In genomic region chr14:26191123-26191522, GRCh38 we compare ENCODE assay signal across 21 cellular contexts.
A peak's percentile ranks its signal among the peaks of the same experiment; 100 is the strongest.
DNase-seq lines count a peak whose midpoint lies in the region; ATAC-seq and TF ChIP-seq lines count a peak whose summit lies in the region.
"Had no signal": no experiment of that assay in that cellular context is flagged by ENCODE, and none has a peak within 500 bp of the region (broad histone marks: within the 10 kb centered on the region; RNA-seq: fewer than 3 reads in every experiment).

No MANE protein-coding gene starts in this region.

- CTCF ChIA-PET in HEK293T (lab: Yijun Ruan, JAX), result no interaction called here

- POLR2A ChIA-PET in HEK293T (lab: Yijun Ruan, JAX), result no interaction called here

- DNase-seq in HEK293T (ENCODE audit: extremely low spot score) (peak; percentile 13), astrocyte of the spinal cord (ENCODE audit: low read depth, low spot score) (peak; percentile 5), iris pigment epithelial cell (ENCODE audit: low read depth) (peak; percentile 19), kidney glomerular epithelial cell (lab: John Stamatoyannopoulos, UW) (no peak)
- no peak for DNase-seq in activated naive CD4-positive, alpha-beta T cell treated with anti-CD3 and anti-CD28 coated beads, Interleukin-2, amount 50 U/mL, for 16 hours
- DNase-seq: activated CD4-positive, CD25-positive, alpha-beta regulatory T cell treated with anti-CD3 and anti-CD28 coated beads, Interleukin-2, amount 50 U/mL, for 72 hours; activated CD8-positive, alpha-beta memory T cell treated with anti-CD3 and anti-CD28 coated beads for 24 hours; activated naive CD8-positive, alpha-beta T cell treated with anti-CD3 and anti-CD28 coated beads for 36 hours; effector CD4-positive, alpha-beta T cell; GF-D8; kidney; naive thymus-derived CD8-positive, alpha-beta T cell; NCI-H1436 treated with DMSO at 0.1 percent for 48 hours; NCI-H510A; SJCRH30; small intestine; stimulated activated CD8-positive, alpha-beta memory T cell treated with anti-CD3 and anti-CD28 coated beads, Interleukin-4, amount 100 ng/mL, for 48 hours had no signal

- H3K4me3 ChIP-seq in astrocyte of the spinal cord (ENCODE audit: low read depth, low read length), result no peak overlapping the region
- H3K4me3 ChIP-seq: breast epithelium, GM12878, SJCRH30 had no signal

- ATAC-seq in HG02870 (IDR thresholded peaks at IDR 0.05; ENCODE audit: unreplicated experiment), result no peak
- ATAC-seq: GM12878; naive thymus-derived CD8-positive, alpha-beta T cell had no signal

- TF ChIP-seq CTCF in C4-2B (conservative IDR thresholded peaks at IDR 0.05) (peak; percentile 19; the same call in 1 of the 2 replicates), astrocyte of the spinal cord (IDR thresholded peaks at IDR 0.05; ENCODE audit: low read depth, low read length) (peak; percentile 25)

- in situ Hi-C loops in astrocyte of the spinal cord (cut with HindIII; ENCODE audit: low sequenced_read_pairs), result no loop called here

- no peak overlapping the region for H3K27ac ChIP-seq in C4-2B
- H3K27ac ChIP-seq: breast epithelium, SJCRH30 had no signal

TF ChIP-seq in HEK293T, 16 proteins besides CTCF, POLR2A, EP300 and RAD21:
- TF ChIP-seq HDGF (IDR thresholded peaks at IDR 0.05; ENCODE audit: borderline replicate concordance), result no peak
- no peak for TF ChIP-seq FOXM1 (IDR thresholded peaks at IDR 0.05; ENCODE audit: borderline replicate concordance)
- no peak for TF ChIP-seq SP1 (IDR thresholded peaks at IDR 0.05)
- no peak for TF ChIP-seq BHLHE40 (IDR thresholded peaks at IDR 0.05; ENCODE audit: borderline replicate concordance)
- no peak for TF ChIP-seq FOXA1 (IDR thresholded peaks at IDR 0.05)
- no peak for TF ChIP-seq NFRKB (IDR thresholded peaks at IDR 0.05)
- TF ChIP-seq TARDBP (IDR thresholded peaks at IDR 0.05), result no peak
- TF ChIP-seq SUZ12 (IDR thresholded peaks at IDR 0.05), result no peak
- TF ChIP-seq ARNT (IDR thresholded peaks at IDR 0.05), result no peak
- no peak for TF ChIP-seq CTBP1 (IDR thresholded peaks at IDR 0.05; ENCODE audit: borderline replicate concordance)
- no peak for TF ChIP-seq ZNF384 (IDR thresholded peaks at IDR 0.05)
- no peak for TF ChIP-seq L3MBTL2 (conservative IDR thresholded peaks at IDR 0.05)
- TF ChIP-seq, protein P1, sequence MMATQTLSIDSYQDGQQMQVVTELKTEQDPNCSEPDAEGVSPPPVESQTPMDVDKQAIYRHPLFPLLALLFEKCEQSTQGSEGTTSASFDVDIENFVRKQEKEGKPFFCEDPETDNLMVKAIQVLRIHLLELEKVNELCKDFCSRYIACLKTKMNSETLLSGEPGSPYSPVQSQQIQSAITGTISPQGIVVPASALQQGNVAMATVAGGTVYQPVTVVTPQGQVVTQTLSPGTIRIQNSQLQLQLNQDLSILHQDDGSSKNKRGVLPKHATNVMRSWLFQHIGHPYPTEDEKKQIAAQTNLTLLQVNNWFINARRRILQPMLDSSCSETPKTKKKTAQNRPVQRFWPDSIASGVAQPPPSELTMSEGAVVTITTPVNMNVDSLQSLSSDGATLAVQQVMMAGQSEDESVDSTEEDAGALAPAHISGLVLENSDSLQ (IDR thresholded peaks at IDR 0.05), result no peak
- TF ChIP-seq ELF4 (IDR thresholded peaks at IDR 0.05), result no peak
- no peak for TF ChIP-seq FOXK2 (IDR thresholded peaks at IDR 0.05)
- TF ChIP-seq LEF1 (IDR thresholded peaks at IDR 0.05; ENCODE audit: borderline replicate concordance), result no peak

Comparison
In these comparisons a context has a peak if more than half of its experiments do, and no peak if none do; other contexts are left out.
1. DNase-seq: peak in HEK293T (single experiment), astrocyte of the spinal cord (single experiment) and iris pigment epithelial cell (single experiment); none in activated naive CD4-positive, alpha-beta T cell treated with anti-CD3 and anti-CD28 coated beads, Interleukin-2, amount 50 U/mL, for 16 hours (single experiment) and kidney glomerular epithelial cell (single experiment).